Comparison of ENCODE assay signal across 1 cellular context in the genomic region with DNA sequence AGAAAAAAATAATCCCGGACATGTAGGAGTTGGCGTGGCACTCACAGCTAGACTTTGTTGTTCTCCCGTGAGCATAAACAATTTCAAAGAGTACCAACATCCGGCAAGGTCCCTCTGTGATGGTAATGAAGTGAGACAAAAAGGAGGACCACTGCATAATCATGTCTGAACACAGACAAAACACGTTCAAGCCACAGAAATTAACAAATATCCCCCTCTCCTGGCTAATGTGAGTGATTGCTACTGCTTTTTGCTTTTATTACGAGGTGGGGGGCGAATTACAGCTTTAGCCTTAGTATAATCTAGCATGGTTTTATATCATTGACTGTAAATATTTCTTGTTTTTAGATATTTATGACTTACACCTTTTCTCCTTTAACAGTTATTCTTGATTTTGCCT.
TF ChIP-seq lines count a peak whose summit lies in the region.

No MANE protein-coding gene starts in this region.

TF ChIP-seq in IMR-90, 13 proteins besides CTCF, POLR2A, EP300 and RAD21 (continued from another document):
- TF ChIP-seq FOS (IDR thresholded peaks at IDR 0.05; ENCODE audit: low read depth, low read length): no peak
